8 cellular contexts compared by ENCODE assay signal in genomic region chr13:33543631-33544030, GRCh38.
A peak's percentile ranks its signal among the peaks of the same experiment; 100 is the strongest.
DNase-seq lines count a peak whose midpoint lies in the region; ATAC-seq and TF ChIP-seq lines count a peak whose summit lies in the region.

No MANE protein-coding gene starts in this region.

- H4K20me1 ChIP-seq in Karpas-422 (ENCODE audit: insufficient read depth, low read depth, low read length): no peaks in the 10 kb centered on the region

- peaks cover 43% of the 10 kb centered on the region for H3K4me1 ChIP-seq in CD4-positive, alpha-beta memory T cell (ENCODE audit: insufficient read depth, low read length)
- peaks cover 55% of the 10 kb centered on the region for H3K4me1 ChIP-seq in Karpas-422 (ENCODE audit: low read length)
- H3K4me1 ChIP-seq in lower lobe of right lung: peaks cover 40% of the 10 kb centered on the region

- H3K27me3 Mint-ChIP-seq in CD4-positive, alpha-beta memory T cell: no peaks in the 10 kb centered on the region
- H3K27me3 Mint-ChIP-seq in type B pancreatic cell: no peaks in the 10 kb centered on the region

- H3K9me2 ChIP-seq in Karpas-422 (replicated peaks; ENCODE audit: insufficient read depth, low read length): no peaks in the 10 kb centered on the region

- peaks cover 0 to 4% of the 10 kb centered on the region in 2 donors for H3K36me3 Mint-ChIP-seq in CD4-positive, alpha-beta memory T cell
- no peaks in the 10 kb centered on the region for H3K36me3 Mint-ChIP-seq in type B pancreatic cell

- intact Hi-C loops in CD4-positive, alpha-beta memory T cell (cut with micrococcal nuclease): loop anchor here (1.0 to 5.0 kb wide), 3 partner anchors 67 to 891 kb away; no protein-coding TSS in a partner anchor
- intact Hi-C loops in lower lobe of right lung (cut with DNase I): no loop called here

- H3K4me2 ChIP-seq in Karpas-422 (ENCODE audit: low read depth, low read length, poor library complexity, severe bottlenecking): peak overlapping the region; percentile 96

- H3K4me3 ChIP-seq in CD4-positive, alpha-beta memory T cell (ENCODE audit: low read length in 2 of 2): peak overlapping the region; percentile 66 to 75
- peak overlapping the region; percentile 72 for H3K4me3 ChIP-seq in Karpas-422 (ENCODE audit: low read length)
- peak overlapping the region; percentile 53 for H3K4me3 ChIP-seq in lower lobe of right lung

- peaks cover 28 to 53% (median 37%) of the 10 kb centered on the region in 4 donors for H3K4me1 Mint-ChIP-seq in CD4-positive, alpha-beta memory T cell
- peaks cover 25% of the 10 kb centered on the region for H3K4me1 Mint-ChIP-seq in type B pancreatic cell (ENCODE audit: unreplicated experiment)

- CTCF ChIA-PET in CD4-positive, alpha-beta memory T cell (lab: Charles Lee; ENCODE audit: partially characterized antibody): interaction anchor here (0.9 to 3.3 kb wide), 12 partner anchors 9 to 963 kb away, joined by 3 to 41 read pairs (median 6); partner anchors contain the start of genes PDS5B and RFC3

- peak overlapping the region; percentile 98 to 100 (median 98) for H3K27ac Mint-ChIP-seq in CD4-positive, alpha-beta memory T cell
- H3K27ac Mint-ChIP-seq in type B pancreatic cell: peak overlapping the region; percentile 100

- no peak overlapping the region for H2AFZ ChIP-seq in Karpas-422 (ENCODE audit: low read length)

- peak overlapping the region; percentile 96 for H3K27ac ChIP-seq in CD4-positive, alpha-beta memory T cell (ENCODE audit: low read depth, low read length)
- peak overlapping the region; percentile 99 for H3K27ac ChIP-seq in Karpas-422 (ENCODE audit: low read length)
- peak overlapping the region; percentile 97 for H3K27ac ChIP-seq in lower lobe of right lung

- peak overlapping the region; percentile 92 to 98 (median 94) for H3K4me3 Mint-ChIP-seq in CD4-positive, alpha-beta memory T cell
- H3K4me3 Mint-ChIP-seq in type B pancreatic cell: peak overlapping the region; percentile 92

- H3K27me3 ChIP-seq in CD4-positive, alpha-beta memory T cell (ENCODE audit: insufficient read depth, low read length): no peaks in the 10 kb centered on the region
- H3K27me3 ChIP-seq in Karpas-422 (ENCODE audit: low read length) (no peaks in the 10 kb centered on the region), lower lobe of right lung (ENCODE audit: low read depth) (no peaks in the 10 kb centered on the region)

- TF ChIP-seq CTCF in lower lobe of right lung (IDR thresholded peaks at IDR 0.05): no peak
- TF ChIP-seq CTCF in type B pancreatic cell (conservative IDR thresholded peaks at IDR 0.05): no peak

- H3K79me2 ChIP-seq in Karpas-422 (ENCODE audit: low read length): no peaks in the 10 kb centered on the region

- DNase-seq in CD4-positive, alpha-beta memory T cell: peak in 2 of 5 donors; percentile 8 to 12
- DNase-seq in Karpas-422 (peak; percentile 75), amniotic epithelial cell (ENCODE audit: low read depth) (peak; percentile 7), lower lobe of right lung (no peak), type B pancreatic cell (ENCODE audit: extremely low spot score, unreplicated experiment) (no peak), MV-4-11 (lab: John Stamatoyannopoulos, UW) (no peak), OCI-M2 (lab: John Stamatoyannopoulos, UW; ENCODE audit: unreplicated experiment) (no peak)

- POLR2A ChIA-PET in CD4-positive, alpha-beta memory T cell (lab: Charles Lee; ENCODE audit: partially characterized antibody): interaction anchor here (1.0 to 2.6 kb wide), 14 partner anchors 17 to 1229 kb away, joined by 3 to 34 read pairs (median 10); partner anchors contain the start of genes BRCA2, N4BP2L1, N4BP2L2 and RFC3

- H3K9ac ChIP-seq in Karpas-422 (ENCODE audit: low read length): peak overlapping the region; percentile 89

- H3K36me3 ChIP-seq in CD4-positive, alpha-beta memory T cell (ENCODE audit: insufficient read depth, low read length): no peaks in the 10 kb centered on the region
- H3K36me3 ChIP-seq in Karpas-422 (ENCODE audit: insufficient read depth, low read length): no peaks in the 10 kb centered on the region
- no peaks in the 10 kb centered on the region for H3K36me3 ChIP-seq in lower lobe of right lung

- peaks cover 0 to 2% (median 0%) of the 10 kb centered on the region in 8 donors for H3K9me3 Mint-ChIP-seq in CD4-positive, alpha-beta memory T cell
- no peaks in the 10 kb centered on the region for H3K9me3 Mint-ChIP-seq in type B pancreatic cell

- ATAC-seq in lower lobe of right lung (no peak), GM21528 (IDR thresholded peaks at IDR 0.05; ENCODE audit: low FRiP score, unreplicated experiment) (no peak)

- H3K9me3 ChIP-seq in CD4-positive, alpha-beta memory T cell (ENCODE audit: control insufficient read depth in 1 of 2, low read length in 2 of 2): no peaks in the 10 kb centered on the region
- H3K9me3 ChIP-seq in Karpas-422 (ENCODE audit: low read length): no peaks in the 10 kb centered on the region
- H3K9me3 ChIP-seq in lower lobe of right lung: no peaks in the 10 kb centered on the region

Comparison
In these comparisons a context has a peak if more than half of its experiments do, and no peak if none do; other contexts are left out.
1. DNase-seq: peak in Karpas-422 (single experiment) and amniotic epithelial cell (single experiment); none in lower lobe of right lung (single experiment), type B pancreatic cell (single experiment), MV-4-11 (single experiment) and OCI-M2 (single experiment).
2. Peak in every context shown above with its lines, with median percentiles within 50 percentile points of each other: H3K27ac ChIP-seq and H3K4me3 ChIP-seq.